Comparison of ENCODE assay signal across 1 cellular context in the genomic region with DNA sequence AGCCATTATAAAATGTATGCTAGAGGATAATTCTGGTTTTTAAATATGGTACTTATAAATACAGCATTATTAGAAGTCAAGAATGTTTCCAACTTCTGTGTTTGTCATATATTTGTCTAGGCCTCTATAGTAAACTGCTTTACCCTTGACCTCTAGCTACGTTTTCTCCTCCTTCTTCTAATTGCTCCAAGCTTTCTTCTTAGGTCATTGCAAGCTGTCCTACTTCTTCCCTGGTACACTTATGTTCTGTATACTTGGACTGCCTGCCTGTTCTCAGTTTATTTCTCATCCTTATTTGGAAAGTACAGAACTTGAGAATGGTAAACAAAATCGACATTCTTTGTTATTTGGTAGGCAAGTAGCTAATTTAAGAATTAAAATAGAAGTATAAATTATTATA.
TF ChIP-seq lines count a peak whose summit lies in the region.

No MANE protein-coding gene starts in this region.

TF ChIP-seq in HepG2, 621 proteins besides CTCF, POLR2A, EP300 and RAD21:
- TF ChIP-seq, protein P1, sequence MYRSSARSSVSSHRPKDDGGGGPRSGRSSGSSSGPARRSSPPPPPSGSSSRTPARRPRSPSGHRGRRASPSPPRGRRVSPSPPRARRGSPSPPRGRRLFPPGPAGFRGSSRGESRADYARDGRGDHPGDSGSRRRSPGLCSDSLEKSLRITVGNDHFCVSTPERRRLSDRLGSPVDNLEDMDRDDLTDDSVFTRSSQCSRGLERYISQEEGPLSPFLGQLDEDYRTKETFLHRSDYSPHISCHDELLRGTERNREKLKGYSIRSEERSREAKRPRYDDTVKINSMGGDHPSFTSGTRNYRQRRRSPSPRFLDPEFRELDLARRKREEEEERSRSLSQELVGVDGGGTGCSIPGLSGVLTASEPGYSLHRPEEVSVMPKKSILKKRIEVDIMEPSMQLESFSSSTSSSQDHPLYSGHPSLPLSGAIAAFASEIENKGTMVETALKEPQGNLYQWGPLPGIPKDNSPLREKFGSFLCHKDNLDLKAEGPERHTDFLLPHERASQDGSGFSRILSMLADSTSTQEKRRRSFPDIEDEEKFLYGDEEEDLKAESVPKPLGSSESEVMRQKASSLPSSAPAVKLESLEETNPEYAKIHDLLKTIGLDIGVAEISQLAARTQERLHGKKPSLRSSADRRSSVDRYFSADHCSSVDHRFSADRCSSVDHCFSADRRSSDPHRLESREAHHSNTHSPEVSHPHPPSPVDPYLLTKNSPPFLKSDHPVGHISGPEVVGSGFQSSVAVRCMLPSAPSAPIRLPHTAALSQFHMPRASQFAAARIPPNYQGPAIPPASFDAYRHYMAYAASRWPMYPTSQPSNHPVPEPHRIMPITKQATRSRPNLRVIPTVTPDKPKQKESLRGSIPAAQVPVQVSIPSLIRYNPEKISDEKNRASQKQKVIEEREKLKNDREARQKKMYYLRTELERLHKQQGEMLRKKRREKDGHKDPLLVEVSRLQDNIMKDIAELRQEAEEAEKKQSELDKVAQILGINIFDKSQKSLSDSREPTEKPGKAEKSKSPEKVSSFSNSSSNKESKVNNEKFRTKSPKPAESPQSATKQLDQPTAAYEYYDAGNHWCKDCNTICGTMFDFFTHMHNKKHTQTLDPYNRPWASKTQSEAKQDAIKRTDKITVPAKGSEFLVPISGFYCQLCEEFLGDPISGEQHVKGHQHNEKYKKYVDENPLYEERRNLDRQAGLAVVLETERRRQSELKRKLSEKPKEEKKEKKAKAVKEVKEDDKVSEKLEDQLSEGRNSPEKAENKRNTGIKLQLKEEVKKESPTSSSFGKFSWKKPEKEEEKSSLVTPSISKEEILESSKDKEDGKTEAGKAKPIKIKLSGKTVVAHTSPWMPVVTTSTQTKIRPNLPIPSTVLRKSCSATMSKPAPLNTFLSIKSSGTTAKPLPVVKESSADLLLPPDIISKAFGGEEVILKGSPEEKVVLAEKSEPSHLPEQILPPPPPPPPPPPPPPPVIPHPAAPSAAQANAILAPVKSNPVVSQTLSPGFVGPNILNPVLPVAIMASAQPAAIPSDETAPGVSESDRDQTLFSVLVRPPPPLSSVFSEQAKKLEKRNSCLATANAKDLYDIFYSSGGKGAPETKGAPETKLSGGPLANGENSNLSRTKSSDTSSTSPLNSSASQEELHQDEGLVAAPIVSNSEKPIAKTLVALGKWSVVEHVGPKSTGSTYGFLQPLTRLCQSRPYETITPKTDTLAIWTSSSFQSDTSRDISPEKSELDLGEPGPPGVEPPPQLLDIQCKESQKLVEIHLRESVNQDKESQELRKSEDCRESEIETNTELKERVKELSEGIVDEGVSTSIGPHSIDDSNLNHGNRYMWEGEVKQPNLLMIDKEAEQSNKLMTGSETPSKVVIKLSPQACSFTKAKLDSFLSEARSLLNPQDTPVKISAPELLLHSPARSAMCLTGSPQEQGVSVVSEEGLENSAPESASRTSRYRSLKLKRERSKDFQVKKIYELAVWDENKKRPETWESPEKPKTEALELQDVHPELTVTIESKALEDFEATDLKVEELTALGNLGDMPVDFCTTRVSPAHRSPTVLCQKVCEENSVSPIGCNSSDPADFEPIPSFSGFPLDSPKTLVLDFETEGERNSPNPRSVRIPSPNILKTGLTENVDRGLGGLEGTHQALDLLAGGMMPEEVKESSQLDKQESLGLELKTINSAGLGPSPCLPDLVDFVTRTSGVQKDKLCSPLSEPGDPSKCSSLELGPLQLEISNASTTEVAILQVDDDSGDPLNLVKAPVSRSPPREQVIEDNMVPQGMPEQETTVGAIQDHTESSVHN (CRISPR knock-in tag; IDR thresholded peaks at IDR 0.05), result no peak
- TF ChIP-seq NFE2 (CRISPR knock-in tag; IDR thresholded peaks at IDR 0.05), result no peak
- no peak for TF ChIP-seq TCF12 (IDR thresholded peaks at IDR 0.05)
- TF ChIP-seq TCF12 (CRISPR knock-in tag; IDR thresholded peaks at IDR 0.05), result no peak
- no peak for TF ChIP-seq GZF1 (CRISPR knock-in tag; IDR thresholded peaks at IDR 0.05)
- TF ChIP-seq, protein P2, sequence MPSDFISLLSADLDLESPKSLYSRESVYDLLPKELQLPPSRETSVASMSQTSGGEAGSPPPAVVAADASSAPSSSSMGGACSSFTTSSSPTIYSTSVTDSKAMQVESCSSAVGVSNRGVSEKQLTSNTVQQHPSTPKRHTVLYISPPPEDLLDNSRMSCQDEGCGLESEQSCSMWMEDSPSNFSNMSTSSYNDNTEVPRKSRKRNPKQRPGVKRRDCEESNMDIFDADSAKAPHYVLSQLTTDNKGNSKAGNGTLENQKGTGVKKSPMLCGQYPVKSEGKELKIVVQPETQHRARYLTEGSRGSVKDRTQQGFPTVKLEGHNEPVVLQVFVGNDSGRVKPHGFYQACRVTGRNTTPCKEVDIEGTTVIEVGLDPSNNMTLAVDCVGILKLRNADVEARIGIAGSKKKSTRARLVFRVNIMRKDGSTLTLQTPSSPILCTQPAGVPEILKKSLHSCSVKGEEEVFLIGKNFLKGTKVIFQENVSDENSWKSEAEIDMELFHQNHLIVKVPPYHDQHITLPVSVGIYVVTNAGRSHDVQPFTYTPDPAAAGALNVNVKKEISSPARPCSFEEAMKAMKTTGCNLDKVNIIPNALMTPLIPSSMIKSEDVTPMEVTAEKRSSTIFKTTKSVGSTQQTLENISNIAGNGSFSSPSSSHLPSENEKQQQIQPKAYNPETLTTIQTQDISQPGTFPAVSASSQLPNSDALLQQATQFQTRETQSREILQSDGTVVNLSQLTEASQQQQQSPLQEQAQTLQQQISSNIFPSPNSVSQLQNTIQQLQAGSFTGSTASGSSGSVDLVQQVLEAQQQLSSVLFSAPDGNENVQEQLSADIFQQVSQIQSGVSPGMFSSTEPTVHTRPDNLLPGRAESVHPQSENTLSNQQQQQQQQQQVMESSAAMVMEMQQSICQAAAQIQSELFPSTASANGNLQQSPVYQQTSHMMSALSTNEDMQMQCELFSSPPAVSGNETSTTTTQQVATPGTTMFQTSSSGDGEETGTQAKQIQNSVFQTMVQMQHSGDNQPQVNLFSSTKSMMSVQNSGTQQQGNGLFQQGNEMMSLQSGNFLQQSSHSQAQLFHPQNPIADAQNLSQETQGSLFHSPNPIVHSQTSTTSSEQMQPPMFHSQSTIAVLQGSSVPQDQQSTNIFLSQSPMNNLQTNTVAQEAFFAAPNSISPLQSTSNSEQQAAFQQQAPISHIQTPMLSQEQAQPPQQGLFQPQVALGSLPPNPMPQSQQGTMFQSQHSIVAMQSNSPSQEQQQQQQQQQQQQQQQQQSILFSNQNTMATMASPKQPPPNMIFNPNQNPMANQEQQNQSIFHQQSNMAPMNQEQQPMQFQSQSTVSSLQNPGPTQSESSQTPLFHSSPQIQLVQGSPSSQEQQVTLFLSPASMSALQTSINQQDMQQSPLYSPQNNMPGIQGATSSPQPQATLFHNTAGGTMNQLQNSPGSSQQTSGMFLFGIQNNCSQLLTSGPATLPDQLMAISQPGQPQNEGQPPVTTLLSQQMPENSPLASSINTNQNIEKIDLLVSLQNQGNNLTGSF (CRISPR knock-in tag; IDR thresholded peaks at IDR 0.05), result no peak
